Comparison of ENCODE assay signal across 16 cellular contexts in genomic region chr4:185740471-185740873, GRCh38.
DNase-seq lines count a peak whose midpoint lies in the region; ATAC-seq and TF ChIP-seq lines count a peak whose summit lies in the region.
"Had no signal": no experiment of that assay in that cellular context is flagged by ENCODE, and none has a peak within 500 bp of the region (broad histone marks: within the 10 kb centered on the region; RNA-seq: fewer than 3 reads in every experiment).

No MANE protein-coding gene starts in this region.

- DNase-seq in GM12864 (ENCODE audit: low read depth) (peak; percentile 53), ascending aorta (ENCODE audit: low spot score in 2 of 2) (no peak), iPS DF 19.7 (ENCODE audit: low read depth, low spot score) (peak; percentile 50), NCI-H1417 (lab: John Stamatoyannopoulos, UW) (no peak), NCI-H1048 (lab: John Stamatoyannopoulos, UW) (no peak), KG1 (lab: John Stamatoyannopoulos, UW) (no peak), globus pallidus (ENCODE audit: low spot score) (no peak)
- DNase-seq: activated CD4-positive, alpha-beta T cell treated with anti-CD3 and anti-CD28 coated beads, Interleukin-2, amount 50 U/mL, for 4 hours; amniotic stem cell; foreskin fibroblast; NCI-H2029; NCI-H69; stimulated activated CD4-positive, alpha-beta T cell treated with anti-CD3 and anti-CD28 coated beads, Interleukin-2, amount 100 ng/mL, for 48 hours had no signal

- intact Hi-C loops in ascending aorta (cut with DNase I) = no loop called here

- H3K4me3 ChIP-seq in GM12864 (ENCODE audit: low read depth, low read length) = no peak overlapping the region
- H3K4me3 ChIP-seq in ascending aorta = no peak overlapping the region
- H3K4me3 ChIP-seq: prostate gland had no signal

- TF ChIP-seq CTCF in GM12864 (IDR thresholded peaks at IDR 0.05; ENCODE audit: low read depth, low read length, missing control alignments) (no peak), ascending aorta (IDR thresholded peaks at IDR 0.05) (no peak)

- H3K4me1 ChIP-seq in ascending aorta = peaks cover 13 to 48% of the 10 kb centered on the region in 2 donors
- H3K4me1 ChIP-seq: prostate gland had no signal

- no peaks in the 10 kb centered on the region for H3K36me3 ChIP-seq in ascending aorta
- H3K36me3 ChIP-seq: prostate gland had no signal

- peak; percentile 29 for ATAC-seq in GM21367 (IDR thresholded peaks at IDR 0.05; ENCODE audit: unreplicated experiment)
- ATAC-seq: HCT116 had no signal

- H3K9me3 ChIP-seq in ascending aorta = no peaks in the 10 kb centered on the region
- H3K9me3 ChIP-seq: prostate gland had no signal

- H3K27ac ChIP-seq in ascending aorta = peak overlapping the region; percentile 21 to 69
- H3K27ac ChIP-seq: prostate gland had no signal

- no peaks in the 10 kb centered on the region for H3K27me3 ChIP-seq in ascending aorta

Comparison
In these comparisons a context has a peak if more than half of its experiments do, and no peak if none do; other contexts are left out.
1. DNase-seq: peak in GM12864 (single experiment) and iPS DF 19.7 (single experiment); none in ascending aorta (0 of 2), NCI-H1417 (0 of 3), NCI-H1048 (single experiment), KG1 (single experiment) and globus pallidus (single experiment).